18 cellular contexts compared by ENCODE assay signal in genomic region chr2:186241874-186242273, GRCh38.
"Had no signal": no experiment of that assay in that cellular context is flagged by ENCODE, and none has a peak within 500 bp of the region (broad histone marks: within the 10 kb centered on the region; RNA-seq: fewer than 3 reads in every experiment).

No MANE protein-coding gene starts in this region.

- H3K9me3 ChIP-seq: esophagus squamous epithelium, gastroesophageal sphincter, mucosa of descending colon, ovary, right atrium auricular region, stomach, thoracic aorta, transverse colon had no signal

- DNase-seq: effector memory CD4-positive, alpha-beta T cell; esophagus squamous epithelium; glutamatergic neuron; islet precursor cell; mucosa of descending colon; naive thymus-derived CD8-positive, alpha-beta T cell; nucleus accumbens; ovary; small intestine; stimulated activated CD4-positive, alpha-beta T cell treated with anti-CD3 and anti-CD28 coated beads, Interleukin-12 subunit alpha, Interleukin-12 subunit beta, amount 100 ng/mL, for 4 hours; stimulated activated naive CD4-positive, alpha-beta T cell; stomach; substantia nigra; transverse colon had no signal

- H3K27ac Mint-ChIP-seq: naive thymus-derived CD8-positive, alpha-beta T cell had no signal

- H3K27me3 ChIP-seq: esophagus squamous epithelium, gastroesophageal sphincter, ovary, right atrium auricular region, stomach, transverse colon had no signal

- ATAC-seq: gastroesophageal sphincter; left lobe of liver; mucosa of descending colon; naive thymus-derived CD8-positive, alpha-beta T cell had no signal

- H3K27ac ChIP-seq: esophagus squamous epithelium, gastroesophageal sphincter, ovary, right atrium auricular region, stomach, thoracic aorta, transverse colon had no signal

- H3K36me3 ChIP-seq: esophagus squamous epithelium, gastroesophageal sphincter, ovary, right atrium auricular region, stomach, thoracic aorta, transverse colon had no signal

- H3K4me3 Mint-ChIP-seq: naive thymus-derived CD8-positive, alpha-beta T cell had no signal

- H3K4me1 ChIP-seq: esophagus squamous epithelium, gastroesophageal sphincter, right atrium auricular region, transverse colon had no signal

- H3K4me3 ChIP-seq: esophagus squamous epithelium, gastroesophageal sphincter, mucosa of descending colon, ovary, right atrium auricular region, stomach, thoracic aorta, transverse colon had no signal

- H3K27me3 Mint-ChIP-seq: naive thymus-derived CD8-positive, alpha-beta T cell had no signal
